In genomic region chr20:63858393-63859165, GRCh38 we compare ENCODE assay signal across 8 cellular contexts. TPM values are rescaled to one million over a fixed set of nuclear protein-coding genes. Genes with fewer than 3 reads are reported as not detected.
A peak's percentile ranks its signal among the peaks of the same experiment; 100 is the strongest.
DNase-seq lines count a peak whose midpoint lies in the region; ATAC-seq and TF ChIP-seq lines count a peak whose summit lies in the region.

No MANE protein-coding gene starts in this region.

- H3K4me1 ChIP-seq in esophagus muscularis mucosa (peaks cover 59 to 70% (median 65%) of the 10 kb centered on the region in 4 donors), parathyroid adenoma (peaks cover 14% of the 10 kb centered on the region)

- DNase-seq in GF-D8 (lab: John Stamatoyannopoulos, UW) (peak; percentile 38), SHP77 treated with DMSO at 0.1 percent for 48 hours (lab: John Stamatoyannopoulos, UW) (peak; percentile 32), esophagus muscularis mucosa (ENCODE audit: extremely low spot score) (no peak), NCI-H1436 (lab: John Stamatoyannopoulos, UW) (no peak), coronary artery (ENCODE audit: low spot score) (no peak), SIG-M5 treated with dmso at 0.1 percent for 504 hours (lab: John Stamatoyannopoulos, UW; ENCODE audit: unreplicated experiment) (no peak)

- intact Hi-C loops in esophagus muscularis mucosa (cut with DNase I) = no loop called here

- no peak for TF ChIP-seq POLR2A in esophagus muscularis mucosa (IDR thresholded peaks at IDR 0.05; ENCODE audit: low read depth)

- no peak for ATAC-seq in HG03457 (IDR thresholded peaks at IDR 0.05; ENCODE audit: unreplicated experiment)

- no peak overlapping the region for H3K9ac ChIP-seq in parathyroid adenoma

- H3K9me3 ChIP-seq in esophagus muscularis mucosa (no peaks in the 10 kb centered on the region), parathyroid adenoma (ENCODE audit: control insufficient read depth, low read length) (no peaks in the 10 kb centered on the region)

- TF ChIP-seq CTCF in esophagus muscularis mucosa (IDR thresholded peaks at IDR 0.05) = peak in 2 of 3 experiments; percentile 13 to 26
- peak; percentile 28 for TF ChIP-seq CTCF in parathyroid adenoma (IDR thresholded peaks at IDR 0.05)
- TF ChIP-seq CTCF in coronary artery (IDR thresholded peaks at IDR 0.05) = no peak

- no peak for TF ChIP-seq EP300 in esophagus muscularis mucosa (IDR thresholded peaks at IDR 0.05)

- H3K4me3 ChIP-seq in esophagus muscularis mucosa (no peak overlapping the region), parathyroid adenoma (ENCODE audit: low read depth, low read length) (no peak overlapping the region), coronary artery (no peak overlapping the region)

- H3K36me3 ChIP-seq in esophagus muscularis mucosa (peaks cover 9 to 23% (median 17%) of the 10 kb centered on the region in 4 donors), parathyroid adenoma (ENCODE audit: control insufficient read depth, insufficient read depth, low read length) (no peaks in the 10 kb centered on the region)

- H3K79me2 ChIP-seq in parathyroid adenoma = no peaks in the 10 kb centered on the region

- 16% methylated on average over 5 of the region's 12 CpGs for WGBS in esophagus muscularis mucosa

- peak overlapping the region; percentile 35 for H2AFZ ChIP-seq in parathyroid adenoma

- H3K27ac ChIP-seq in esophagus muscularis mucosa (replicated peaks in 1 of 4) = peak overlapping the region; percentile 45 to 63 (median 55)
- peak overlapping the region; percentile 12 for H3K27ac ChIP-seq in parathyroid adenoma
- peak overlapping the region in 1 of 2 donors; percentile 49 for H3K27ac ChIP-seq in coronary artery

- no peak overlapping the region for H3K4me2 ChIP-seq in parathyroid adenoma (ENCODE audit: low read length)

- peaks cover 0 to 53% (median 20%) of the 10 kb centered on the region in 4 donors for H3K27me3 ChIP-seq in esophagus muscularis mucosa
- H3K27me3 ChIP-seq in parathyroid adenoma (ENCODE audit: control insufficient read depth, insufficient read depth, low read length) = no peaks in the 10 kb centered on the region

RNA-seq across cellular contexts. Expression of gene ABHD16B, which starts 2.7 kb away (rescaled TPM):
- not detected for total RNA-seq in esophagus muscularis mucosa

RNA-seq across cellular contexts. Expression of gene TPD52L2, which starts 6.5 kb away (rescaled TPM):
- total RNA-seq in esophagus muscularis mucosa = 100 to 1,000 TPM; 110 to 162 (median 134) TPM

RNA-seq across cellular contexts. Expression of gene ZBTB46, which starts 27.5 kb away (rescaled TPM):
- 10 to 100 TPM in 3 of 4 donors, 1 to 10 TPM in 1; 9.6 to 22.8 (median 13.8) TPM for total RNA-seq in esophagus muscularis mucosa

RNA-seq across cellular contexts. Expression of gene DNAJC5, which starts 36.3 kb away (rescaled TPM):
- 10 to 100 TPM; 39.5 to 64.9 (median 53.1) TPM for total RNA-seq in esophagus muscularis mucosa

Comparison
In these comparisons a context has a peak if more than half of its experiments do, and no peak if none do; other contexts are left out.
1. DNase-seq: peak in GF-D8 (single experiment) and SHP77 treated with DMSO at 0.1 percent for 48 hours (single experiment); none in esophagus muscularis mucosa (single experiment), NCI-H1436 (single experiment), coronary artery (single experiment) and SIG-M5 treated with dmso at 0.1 percent for 504 hours (single experiment).